13 cellular contexts compared by ENCODE assay signal in genomic region chr10:118958559-118958958, GRCh38.
DNase-seq lines count a peak whose midpoint lies in the region; ATAC-seq and TF ChIP-seq lines count a peak whose summit lies in the region.
"Had no signal": no experiment of that assay in that cellular context is flagged by ENCODE, and none has a peak within 500 bp of the region (broad histone marks: within the 10 kb centered on the region; RNA-seq: fewer than 3 reads in every experiment).

No MANE protein-coding gene starts in this region.

- no peak for TF ChIP-seq EP300 in sigmoid colon (IDR thresholded peaks at IDR 0.05)

- no peak overlapping the region for H2AFZ ChIP-seq in HCT116 (ENCODE audit: low read depth, low read length, poor library complexity, severe bottlenecking)

- H3K4me3 ChIP-seq in HCT116 (replicated peaks in 1 of 2; ENCODE audit: low read depth in 1 of 2, low read length in 2 of 2) (no peak overlapping the region), adipocyte (ENCODE audit: low read length) (peak overlapping the region; percentile 19), sigmoid colon (no peak overlapping the region)
- H3K4me3 ChIP-seq: BLaER1, GM12878 had no signal

- CTCF ChIA-PET in HCT116 (lab: Charles Lee) = no interaction called here

- POLR2A ChIA-PET in HCT116 (lab: Charles Lee) = no interaction called here

- intact Hi-C loops in HCT116 (cut with micrococcal nuclease) = no loop called here
- intact Hi-C loops in sigmoid colon (cut with DNase I) = no loop called here

- H3K27ac ChIP-seq in C4-2B (peak overlapping the region; percentile 26), HCT116 (ENCODE audit: low read depth, low read length) (no peak overlapping the region), sigmoid colon (peak overlapping the region in 3 of 4 donors; percentile 34 to 67 (median 51))
- H3K27ac ChIP-seq: BLaER1 had no signal

- H3K9ac ChIP-seq in HCT116 (ENCODE audit: low read length) = no peak overlapping the region
- peak overlapping the region; percentile 73 for H3K9ac ChIP-seq in adipocyte (ENCODE audit: low read length)
- H3K9ac ChIP-seq: BLaER1 had no signal

- RAD21 ChIA-PET in HCT116 (lab: Charles Lee; ENCODE audit: low non-redundant PET in 1 of 2, low total read pairs in 2 of 2, uncharacterized antibody in 2 of 2, unreplicated experiment in 2 of 2) = no interaction called here

- H3K36me3 ChIP-seq in HCT116 (ENCODE audit: control insufficient read depth in 1 of 2, insufficient read depth in 2 of 2, low read length in 2 of 2) = no peaks in the 10 kb centered on the region
- no peaks in the 10 kb centered on the region for H3K36me3 ChIP-seq in adipocyte (ENCODE audit: control insufficient read depth, insufficient read depth, low read length, severe bottlenecking)
- no peaks in the 10 kb centered on the region for H3K36me3 ChIP-seq in sigmoid colon
- H3K36me3 ChIP-seq: BLaER1 had no signal

- H3K9me2 ChIP-seq in HCT116 (ENCODE audit: insufficient read depth) = no peaks in the 10 kb centered on the region

- ATAC-seq in HCT116 (no peak), GM21529 (IDR thresholded peaks at IDR 0.05; ENCODE audit: unreplicated experiment) (no peak)
- ATAC-seq: GM12878 had no signal

- DNase-seq in HCT116 (ENCODE audit: low read depth, low spot score) (no peak), adipocyte (ENCODE audit: low read depth) (no peak), sigmoid colon (no peak)
- no peak for DNase-seq in activated naive CD4-positive, alpha-beta T cell (lab: John Stamatoyannopoulos, UW)
- DNase-seq in stimulated activated naive CD4-positive, alpha-beta T cell treated with Interleukin-2 at 50 U/mL for 16 hours (lab: John Stamatoyannopoulos, UW) = no peak
- DNase-seq: DMS 273 treated with DMSO at 0.1 percent for 48 hours, KG1, NCI-H2029 treated with DMSO at 0.1 percent for 48 hours, NCI-H748 treated with DMSO at 0.1 percent for 48 hours had no signal

- BruUV-seq in HCT116 (replicated peaks; lab: Mats Ljungman, UMichigan) = no TSS peak

- TF ChIP-seq CTCF in C4-2B (conservative IDR thresholded peaks at IDR 0.05) (no peak), HCT116 (IDR thresholded peaks at IDR 0.05 in 2 of 3, conservative IDR thresholded peaks at IDR 0.05 in 1 of 3; ENCODE audit: borderline replicate concordance in 1 of 3, insufficient read depth in 1 of 3, low read depth in 2 of 3, low read length in 2 of 3) (no peak), sigmoid colon (IDR thresholded peaks at IDR 0.05) (no peak)

- H3K4me1 ChIP-seq in HCT116 (ENCODE audit: control insufficient read depth in 1 of 2, insufficient read depth in 2 of 2, low read length in 2 of 2) (peaks cover 9 to 44% of the 10 kb centered on the region in 2 experiments), adipocyte (ENCODE audit: control insufficient read depth, insufficient read depth, low read length) (peaks cover 50% of the 10 kb centered on the region), sigmoid colon (peaks cover 0 to 35% (median 27%) of the 10 kb centered on the region in 4 donors)

- no peaks in the 10 kb centered on the region for H3K79me2 ChIP-seq in HCT116 (ENCODE audit: insufficient read depth, low read length)

- TF ChIP-seq POLR2A in HCT116 (IDR thresholded peaks at IDR 0.05; ENCODE audit: borderline replicate concordance, extremely low read depth, insufficient read depth, insufficient read length) (no peak), sigmoid colon (IDR thresholded peaks at IDR 0.05) (no peak)

- no peaks in the 10 kb centered on the region for H3K9me3 ChIP-seq in HCT116 (ENCODE audit: control insufficient read depth in 1 of 2, insufficient read depth in 1 of 2, low read depth in 1 of 2, low read length in 2 of 2)
- H3K9me3 ChIP-seq in adipocyte (ENCODE audit: control insufficient read depth, low read length) = no peaks in the 10 kb centered on the region
- H3K9me3 ChIP-seq in sigmoid colon = no peaks in the 10 kb centered on the region
- H3K9me3 ChIP-seq: BLaER1 had no signal

- 94 to 95% methylated on average over 5 of the region's 5 CpGs for WGBS in sigmoid colon, 2 donors

- TF ChIP-seq RAD21 in HCT116 (IDR thresholded peaks at IDR 0.05; ENCODE audit: low read depth) = no peak

- peak overlapping the region; percentile 47 for H3K4me2 ChIP-seq in HCT116 (ENCODE audit: low read length)

- H3K27me3 ChIP-seq in HCT116 (ENCODE audit: insufficient read depth, low read length) = no peaks in the 10 kb centered on the region
- H3K27me3 ChIP-seq in adipocyte (replicated peaks; ENCODE audit: control insufficient read depth, insufficient read depth, low read length) = no peaks in the 10 kb centered on the region
- H3K27me3 ChIP-seq in sigmoid colon = no peaks in the 10 kb centered on the region
- H3K27me3 ChIP-seq: BLaER1 had no signal

- no peaks in the 10 kb centered on the region for H4K20me1 ChIP-seq in HCT116 (ENCODE audit: insufficient read depth)
- H4K20me1 ChIP-seq: BLaER1 had no signal

TF ChIP-seq in HCT116, 20 proteins besides CTCF, POLR2A, EP300 and RAD21:
- TF ChIP-seq JUND (IDR thresholded peaks at IDR 0.05) = no peak
- no peak for TF ChIP-seq EZH2 (IDR thresholded peaks at IDR 0.05)
- no peak for TF ChIP-seq SRF (IDR thresholded peaks at IDR 0.05; ENCODE audit: low read depth)
- TF ChIP-seq, protein P1, sequence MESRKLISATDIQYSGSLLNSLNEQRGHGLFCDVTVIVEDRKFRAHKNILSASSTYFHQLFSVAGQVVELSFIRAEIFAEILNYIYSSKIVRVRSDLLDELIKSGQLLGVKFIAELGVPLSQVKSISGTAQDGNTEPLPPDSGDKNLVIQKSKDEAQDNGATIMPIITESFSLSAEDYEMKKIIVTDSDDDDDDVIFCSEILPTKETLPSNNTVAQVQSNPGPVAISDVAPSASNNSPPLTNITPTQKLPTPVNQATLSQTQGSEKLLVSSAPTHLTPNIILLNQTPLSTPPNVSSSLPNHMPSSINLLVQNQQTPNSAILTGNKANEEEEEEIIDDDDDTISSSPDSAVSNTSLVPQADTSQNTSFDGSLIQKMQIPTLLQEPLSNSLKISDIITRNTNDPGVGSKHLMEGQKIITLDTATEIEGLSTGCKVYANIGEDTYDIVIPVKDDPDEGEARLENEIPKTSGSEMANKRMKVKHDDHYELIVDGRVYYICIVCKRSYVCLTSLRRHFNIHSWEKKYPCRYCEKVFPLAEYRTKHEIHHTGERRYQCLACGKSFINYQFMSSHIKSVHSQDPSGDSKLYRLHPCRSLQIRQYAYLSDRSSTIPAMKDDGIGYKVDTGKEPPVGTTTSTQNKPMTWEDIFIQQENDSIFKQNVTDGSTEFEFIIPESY (IDR thresholded peaks at IDR 0.05; ENCODE audit: extremely low read depth, insufficient replicate concordance, low read length) = no peak
- no peak for TF ChIP-seq ZNF274 (IDR thresholded peaks at IDR 0.05; ENCODE audit: low read depth, low read length)
- no peak for TF ChIP-seq REST (IDR thresholded peaks at IDR 0.05; ENCODE audit: low read depth)
- no peak for TF ChIP-seq MAX (IDR thresholded peaks at IDR 0.05)
- no peak for TF ChIP-seq CEBPB (IDR thresholded peaks at IDR 0.05; ENCODE audit: low read depth)
- no peak for TF ChIP-seq TCF7L2 (IDR thresholded peaks at IDR 0.05; ENCODE audit: borderline replicate concordance, extremely low read depth, insufficient read depth, insufficient read length)
- no peak for TF ChIP-seq ZFX (IDR thresholded peaks at IDR 0.05)
- no peak for TF ChIP-seq SP1 (IDR thresholded peaks at IDR 0.05; ENCODE audit: low read depth)
- TF ChIP-seq FOSL1 (IDR thresholded peaks at IDR 0.05; ENCODE audit: low read depth) = no peak
- TF ChIP-seq EZH2phosphoT487 (IDR thresholded peaks at IDR 0.05; ENCODE audit: borderline replicate concordance) = no peak
- no peak for TF ChIP-seq EGR1 (IDR thresholded peaks at IDR 0.05; ENCODE audit: low read depth)
- no peak for TF ChIP-seq POLR2AphosphoS5 (IDR thresholded peaks at IDR 0.05; ENCODE audit: low read depth, low read length)
- TF ChIP-seq SIN3A (IDR thresholded peaks at IDR 0.05; ENCODE audit: low read depth) = no peak
- TF ChIP-seq ELF1 (IDR thresholded peaks at IDR 0.05; ENCODE audit: borderline replicate concordance, low read depth) = no peak
- no peak for TF ChIP-seq YY1 (IDR thresholded peaks at IDR 0.05; ENCODE audit: extremely low read depth, insufficient replicate concordance, low read depth, low read length)
- TF ChIP-seq, protein P2, sequence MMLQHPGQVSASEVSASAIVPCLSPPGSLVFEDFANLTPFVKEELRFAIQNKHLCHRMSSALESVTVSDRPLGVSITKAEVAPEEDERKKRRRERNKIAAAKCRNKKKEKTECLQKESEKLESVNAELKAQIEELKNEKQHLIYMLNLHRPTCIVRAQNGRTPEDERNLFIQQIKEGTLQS (IDR thresholded peaks at IDR 0.05) = no peak
- TF ChIP-seq CBX3 (IDR thresholded peaks at IDR 0.05; ENCODE audit: low read depth) = no peak
